8 cellular contexts compared by ENCODE assay signal in genomic region chr17:4566785-4567184, GRCh38. TPM values are rescaled to one million over a fixed set of nuclear protein-coding genes. Genes with fewer than 3 reads are reported as not detected.
A peak's percentile ranks its signal among the peaks of the same experiment; 100 is the strongest.
DNase-seq lines count a peak whose midpoint lies in the region; ATAC-seq, FAIRE-seq and TF ChIP-seq lines count a peak whose summit lies in the region.

No MANE protein-coding gene starts in this region.

- H3K27ac Mint-ChIP-seq in naive B cell, result no peak overlapping the region

- TF ChIP-seq EP300 in esophagus muscularis mucosa (IDR thresholded peaks at IDR 0.05), result no peak

- no peaks in the 10 kb centered on the region for H3K9me3 ChIP-seq in A673 (ENCODE audit: low read depth, low read length, poor library complexity, severe bottlenecking)
- no peaks in the 10 kb centered on the region for H3K9me3 ChIP-seq in esophagus muscularis mucosa

- no peaks in the 10 kb centered on the region for H3K4me1 ChIP-seq in A673 (ENCODE audit: insufficient read depth, low read length, poor library complexity, severe bottlenecking)
- H3K4me1 ChIP-seq in esophagus muscularis mucosa, result peaks cover 11 to 21% (median 16%) of the 10 kb centered on the region in 4 donors

- WGBS in esophagus muscularis mucosa, result 25% methylated on average over 5 of the region's 5 CpGs

- H3K4me3 Mint-ChIP-seq in naive B cell, result peak overlapping the region in 1 of 8 donors; percentile 23

- no TSS peak for BruUV-seq in A673 (replicated peaks; lab: Mats Ljungman, UMichigan)

- FAIRE-seq in GM12892 (lab: Jason Lieb, UNC), result peak; percentile 90

- TF ChIP-seq CTCF in A673 (conservative IDR thresholded peaks at IDR 0.05; ENCODE audit: low read depth, low read length), result peak; percentile 78
- TF ChIP-seq CTCF in esophagus muscularis mucosa (IDR thresholded peaks at IDR 0.05), result peak; percentile 72 to 79 (median 78)

- H3K27me3 ChIP-seq in A673 (replicated peaks; ENCODE audit: insufficient read depth, low read depth, low read length, poor library complexity) (no peaks in the 10 kb centered on the region), esophagus muscularis mucosa (no peaks in the 10 kb centered on the region)

- H3K4me3 ChIP-seq in A673 (ENCODE audit: low read depth, low read length, poor library complexity, severe bottlenecking) (no peak overlapping the region), esophagus muscularis mucosa (no peak overlapping the region)

- CTCF ChIA-PET in A673 (lab: Charles Lee), result interaction anchor here (0.6 to 1.9 kb wide), 16 partner anchors 10 to 1799 kb away, joined by 3 to 25 read pairs (median 4); partner anchors contain the start of genes ALOX15, C17orf107, CHRNE and SPNS2

- POLR2A ChIA-PET in A673 (lab: Charles Lee; ENCODE audit: low non-redundant PET), result no interaction called here

- no peaks in the 10 kb centered on the region for H3K36me3 Mint-ChIP-seq in naive B cell

- peaks cover 16 to 21% (median 20%) of the 10 kb centered on the region in 3 donors for H3K4me1 Mint-ChIP-seq in naive B cell

- H3K9me3 Mint-ChIP-seq in naive B cell, result no peaks in the 10 kb centered on the region

- H3K27ac ChIP-seq in A673 (ENCODE audit: low read depth, low read length, poor library complexity, severe bottlenecking), result no peak overlapping the region
- H3K27ac ChIP-seq in esophagus muscularis mucosa (replicated peaks in 1 of 4), result no peak overlapping the region

- peak; percentile 73 for DNase-seq in A673 (ENCODE audit: low spot score)
- DNase-seq in GM12892 (ENCODE audit: insufficient read length), result peak; percentile 54
- peak; percentile 58 to 63 for DNase-seq in NCI-H2081 (lab: John Stamatoyannopoulos, UW)
- no peak for DNase-seq in esophagus muscularis mucosa (ENCODE audit: extremely low spot score)
- DNase-seq in naive B cell, result peak; percentile 30

- intact Hi-C loops in A673 (cut with micrococcal nuclease; ENCODE audit: unreplicated experiment), result loop anchor here (1.0 kb wide), 2 partner anchors 60 to 323 kb away; no protein-coding TSS in a partner anchor
- intact Hi-C loops in esophagus muscularis mucosa (cut with DNase I), result loop anchor here (1.0 kb wide), 1 partner anchor 59 kb away; no protein-coding TSS in a partner anchor

- H3K36me3 ChIP-seq in A673 (ENCODE audit: insufficient read depth, low read length, poor library complexity, severe bottlenecking) (no peaks in the 10 kb centered on the region), esophagus muscularis mucosa (no peaks in the 10 kb centered on the region)

- ATAC-seq in activated CD4-positive, CD25-positive, alpha-beta regulatory T cell treated with anti-CD3 and anti-CD28 coated beads, Interleukin-2, amount 50 U/mL, for 24 hours, result peak; percentile 31 to 40
- ATAC-seq in naive B cell (ENCODE audit: low read depth in 2 of 2) (peak; percentile 65 to 72), HG02970 (IDR thresholded peaks at IDR 0.05; ENCODE audit: low FRiP score, unreplicated experiment) (no peak), GM18867 (IDR thresholded peaks at IDR 0.05; ENCODE audit: unreplicated experiment) (no peak)

- no peak for TF ChIP-seq POLR2A in GM12892 (IDR thresholded peaks at IDR 0.05; ENCODE audit: low read depth, low read length)
- no peak for TF ChIP-seq POLR2A in esophagus muscularis mucosa (IDR thresholded peaks at IDR 0.05; ENCODE audit: low read depth)

- peaks cover 0 to 14% (median 8%) of the 10 kb centered on the region in 3 donors for H3K27me3 Mint-ChIP-seq in naive B cell

RNA-seq across cellular contexts. Expression of gene GGT6, which starts 6.4 kb away (rescaled TPM):
- not detected in 2 replicates for total RNA-seq in A673 (2021)
- polyA plus RNA-seq in GM12892 (2012; ENCODE audit: missing spikeins), result not detected
- not detected for total RNA-seq in esophagus muscularis mucosa
- polyA plus RNA-seq in naive B cell (ENCODE audit: low read depth in 6 of 6), result not detected

RNA-seq across cellular contexts. Expression of gene MYBBP1A, which starts 11.6 kb away (rescaled TPM):
- total RNA-seq in A673 (2021) (163 and 177 TPM in 2 replicates), esophagus muscularis mucosa (10 to 100 TPM; 31.6 to 45.4 (median 36.1) TPM)
- 29.3 TPM for polyA plus RNA-seq in GM12892 (2012; ENCODE audit: missing spikeins)
- 10 to 100 TPM in 5 of 6 donors, under 1 TPM in 1; 0.24 to 28.7 (median 13.4) TPM for polyA plus RNA-seq in naive B cell (ENCODE audit: low read depth in 6 of 6)

RNA-seq across cellular contexts. Expression of gene SMTNL2, which starts 17.5 kb away (rescaled TPM):
- not detected in 2 replicates for total RNA-seq in A673 (2021)
- not detected for polyA plus RNA-seq in GM12892 (2012; ENCODE audit: missing spikeins)
- 1 to 10 TPM; 3.0 to 7.2 (median 4.7) TPM for total RNA-seq in esophagus muscularis mucosa
- polyA plus RNA-seq in naive B cell (ENCODE audit: low read depth in 6 of 6), result not detected

Comparison
In these comparisons a context has a peak if more than half of its experiments do, and no peak if none do; other contexts are left out.
1. ATAC-seq: peak in activated CD4-positive, CD25-positive, alpha-beta regulatory T cell treated with anti-CD3 and anti-CD28 coated beads, Interleukin-2, amount 50 U/mL, for 24 hours (2 of 2) and naive B cell (2 of 2); none in HG02970 (single experiment) and GM18867 (single experiment).